ENCODE assay signal across 4 cellular contexts in the genomic region with DNA sequence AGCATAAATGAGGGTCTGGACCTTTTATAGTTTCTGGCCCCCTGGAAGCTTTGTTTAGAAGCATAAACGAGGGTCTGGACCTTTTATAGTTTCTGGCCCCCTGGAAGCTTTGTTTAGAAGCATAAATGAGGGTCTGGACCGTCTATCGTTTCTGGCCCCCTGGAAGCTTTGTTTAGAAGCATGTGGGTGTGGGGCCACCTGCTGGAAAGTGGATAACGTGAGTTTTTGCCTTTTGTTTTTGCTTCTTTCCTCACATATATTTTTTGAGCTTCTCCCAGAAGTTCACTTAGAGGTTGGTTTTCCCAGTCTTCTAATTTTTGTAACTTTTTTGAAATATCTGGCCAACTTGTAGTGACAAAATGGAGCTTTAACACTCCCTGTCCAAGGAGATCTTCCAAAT. TPM values are rescaled to one million over a fixed set of nuclear protein-coding genes. Genes with fewer than 3 reads are reported as not detected.
A peak's percentile ranks its signal among the peaks of the same experiment; 100 is the strongest.
DNase-seq lines count a peak whose midpoint lies in the region; ATAC-seq, FAIRE-seq and TF ChIP-seq lines count a peak whose summit lies in the region.
"Not testable (repeated sequence)": the region's sequence is repeated elsewhere in the genome, so short reads cannot be mapped to it uniquely, and the experiment has no call there.

No MANE protein-coding gene starts in this region.

- POLR2A ChIA-PET in activated CD4-positive, alpha-beta T cell treated with anti-CD3 and anti-CD28 coated beads for 36 hours (lab: Charles Lee) = interaction anchor here (0.7 kb wide), 1 partner anchor 455 kb away, joined by 5 read pairs; no protein-coding TSS in a partner anchor

- intact Hi-C loops in activated CD4-positive, alpha-beta T cell treated with anti-CD3 and anti-CD28 coated beads for 36 hours (cut with DNase I, micrococcal nuclease); left ventricle myocardium inferior (cut with micrococcal nuclease): not testable (repeated sequence)

- not testable (repeated sequence) for H3K4me1 ChIP-seq in left ventricle myocardium inferior

- H3K27ac ChIP-seq in left ventricle myocardium inferior (replicated peaks) = not testable (repeated sequence)

- H3K4me3 ChIP-seq in LNCaP clone FGC (ENCODE audit: low read depth, low read length); left ventricle myocardium inferior: not testable (repeated sequence)

- H3K4me1 Mint-ChIP-seq in activated CD4-positive, alpha-beta T cell treated with anti-CD3 and anti-CD28 coated beads for 36 hours = not testable (repeated sequence)

- CTCF ChIA-PET in activated CD4-positive, alpha-beta T cell treated with anti-CD3 and anti-CD28 coated beads for 36 hours (lab: Charles Lee) = interaction anchor here (1.1 kb wide), 1 partner anchor 22 kb away, joined by 7 read pairs; a partner anchor contains a TSS

- peaks cover 21% of the 10 kb centered on the region for H3K9me3 ChIP-seq in left ventricle myocardium inferior (replicated peaks)

- not testable (repeated sequence) for H3K36me3 ChIP-seq in left ventricle myocardium inferior

- peaks cover 11% of the 10 kb centered on the region for H3K9me3 Mint-ChIP-seq in activated CD4-positive, alpha-beta T cell treated with anti-CD3 and anti-CD28 coated beads for 36 hours (ENCODE audit: low read depth)

- DNase-seq in D721Med (ENCODE audit: insufficient read length, low spot score); LNCaP clone FGC (ENCODE audit: low read depth); left ventricle myocardium inferior: not testable (repeated sequence)
- peak; percentile 16 for DNase-seq in activated CD4-positive, alpha-beta T cell treated with anti-CD3 and anti-CD28 coated beads for 36 hours

- not testable (repeated sequence) for ATAC-seq in activated CD4-positive, alpha-beta T cell treated with anti-CD3 and anti-CD28 coated beads for 36 hours

- H3K27me3 Mint-ChIP-seq in activated CD4-positive, alpha-beta T cell treated with anti-CD3 and anti-CD28 coated beads for 36 hours = not testable (repeated sequence)

- H3K27ac Mint-ChIP-seq in activated CD4-positive, alpha-beta T cell treated with anti-CD3 and anti-CD28 coated beads for 36 hours = not testable (repeated sequence)

- peaks cover 16% of the 10 kb centered on the region for H3K36me3 Mint-ChIP-seq in activated CD4-positive, alpha-beta T cell treated with anti-CD3 and anti-CD28 coated beads for 36 hours (ENCODE audit: low read depth)

- not testable (repeated sequence) for H3K4me3 Mint-ChIP-seq in activated CD4-positive, alpha-beta T cell treated with anti-CD3 and anti-CD28 coated beads for 36 hours

- FAIRE-seq in D721Med (lab: Jason Lieb, UNC) = not testable (repeated sequence)

- TF ChIP-seq CTCF in D721Med (IDR thresholded peaks at IDR 0.05; ENCODE audit: insufficient read depth, missing control alignments) = peak; percentile 20
- TF ChIP-seq CTCF in LNCaP clone FGC (IDR thresholded peaks at IDR 0.05; ENCODE audit: control insufficient read depth, extremely low read depth, insufficient read depth) = peak; percentile 16; the same call in 1 of the 2 replicates
- peak; percentile 18 for TF ChIP-seq CTCF in left ventricle myocardium inferior (IDR thresholded peaks at IDR 0.05; ENCODE audit: borderline replicate concordance)

- H3K27me3 ChIP-seq in left ventricle myocardium inferior (ENCODE audit: low read depth) = not testable (repeated sequence)

RNA-seq across cellular contexts. Expression of a gene that starts 17.8 kb away (rescaled TPM):
- total RNA-seq in activated CD4-positive, alpha-beta T cell treated with anti-CD3 and anti-CD28 coated beads for 36 hours = 1 to 10 TPM; 2.8 to 3.1 TPM
- total RNA-seq in left ventricle myocardium inferior = 0.16 TPM

RNA-seq across cellular contexts. Expression of a gene that starts 22.2 kb away (rescaled TPM):
- total RNA-seq in activated CD4-positive, alpha-beta T cell treated with anti-CD3 and anti-CD28 coated beads for 36 hours = 100 to 1,000 TPM; 123 to 144 TPM
- 270 TPM for total RNA-seq in left ventricle myocardium inferior

RNA-seq across cellular contexts. Expression of a gene that starts 33.3 kb away (rescaled TPM):
- 10 to 100 TPM; 17.2 to 45.4 TPM for total RNA-seq in activated CD4-positive, alpha-beta T cell treated with anti-CD3 and anti-CD28 coated beads for 36 hours
- 153 TPM for total RNA-seq in left ventricle myocardium inferior

RNA-seq across cellular contexts. Expression of a gene that starts 38.7 kb away (rescaled TPM):
- total RNA-seq in activated CD4-positive, alpha-beta T cell treated with anti-CD3 and anti-CD28 coated beads for 36 hours = 1 to 10 TPM; 1.4 to 2.3 TPM
- total RNA-seq in left ventricle myocardium inferior = 3.4 TPM

RNA-seq across cellular contexts. Expression of a gene that starts 42.2 kb away (rescaled TPM):
- total RNA-seq in activated CD4-positive, alpha-beta T cell treated with anti-CD3 and anti-CD28 coated beads for 36 hours = 10 to 100 TPM; 19.7 to 20.0 TPM
- 11.7 TPM for total RNA-seq in left ventricle myocardium inferior
